Comparison of ENCODE assay signal across 9 cellular contexts in genomic region chr7:8217200-8218068, GRCh38. TPM values are rescaled to one million over a fixed set of nuclear protein-coding genes. Genes with fewer than 3 reads are reported as not detected.
A peak's percentile ranks its signal among the peaks of the same experiment; 100 is the strongest.
DNase-seq lines count a peak whose midpoint lies in the region; ATAC-seq, FAIRE-seq and TF ChIP-seq lines count a peak whose summit lies in the region.
"Had no signal": no experiment of that assay in that cellular context is flagged by ENCODE, and none has a peak within 500 bp of the region (broad histone marks: within the 10 kb centered on the region; RNA-seq: fewer than 3 reads in every experiment).

No MANE protein-coding gene starts in this region.

- peaks cover 5% of the 10 kb centered on the region for H3K4me1 Mint-ChIP-seq in activated T-cell treated with anti-CD3 and anti-CD28 coated beads, Interleukin-2, amount 50 U/mL, for 72 hours (ENCODE audit: low read depth)

- H3K27me3 Mint-ChIP-seq in activated T-cell treated with anti-CD3 and anti-CD28 coated beads, Interleukin-2, amount 50 U/mL, for 72 hours (ENCODE audit: low read depth): no peaks in the 10 kb centered on the region

- no peaks in the 10 kb centered on the region for H3K36me3 ChIP-seq in brain microvascular endothelial cell (replicated peaks)
- H3K36me3 ChIP-seq in suprapubic skin: no peaks in the 10 kb centered on the region

- H3K4me3 ChIP-seq in brain microvascular endothelial cell (ENCODE audit: low read depth, low read length) (no peak overlapping the region), suprapubic skin (no peak overlapping the region)

- no peak overlapping the region for H3K27ac ChIP-seq in brain microvascular endothelial cell
- H3K27ac ChIP-seq in suprapubic skin: no peak overlapping the region

- H3K36me3 Mint-ChIP-seq in activated T-cell treated with anti-CD3 and anti-CD28 coated beads, Interleukin-2, amount 50 U/mL, for 72 hours (ENCODE audit: insufficient read depth in 2 of 2): no peaks in the 10 kb centered on the region

- no peaks in the 10 kb centered on the region for H3K9me3 Mint-ChIP-seq in activated T-cell treated with anti-CD3 and anti-CD28 coated beads, Interleukin-2, amount 50 U/mL, for 72 hours

- DNase-seq in activated T-cell treated with anti-CD3 and anti-CD28 coated beads, Interleukin-2, amount 50 U/mL, for 72 hours: peak; percentile 13 to 61
- no peak for DNase-seq in activated T-cell treated with anti-CD3 and anti-CD28 coated beads, Interleukin-2, amount 50 U/mL, for 48 hours
- DNase-seq in HTR-8/SVneo (ENCODE audit: insufficient read length, low spot score): peak; percentile 55
- DNase-seq in NCI-H82 treated with DMSO at 0.1 percent for 48 hours (lab: John Stamatoyannopoulos, UW; ENCODE audit: unreplicated experiment): peak; percentile 62
- peak; percentile 47 for DNase-seq in brain microvascular endothelial cell
- no peak for DNase-seq in suprapubic skin (ENCODE audit: low spot score in 2 of 2)
- DNase-seq in mucosa of gallbladder (ENCODE audit: low spot score): no peak

- no peaks in the 10 kb centered on the region for H3K9me3 ChIP-seq in suprapubic skin

- H3K4me3 Mint-ChIP-seq in activated T-cell treated with anti-CD3 and anti-CD28 coated beads, Interleukin-2, amount 50 U/mL, for 72 hours: no peak overlapping the region

- H3K4me1 ChIP-seq in suprapubic skin: peaks cover 3% of the 10 kb centered on the region

- peak in 1 of 2 donors; percentile 60 for ATAC-seq in activated T-cell treated with anti-CD3 and anti-CD28 coated beads, Interleukin-2, amount 50 U/mL, for 72 hours (replicated peaks in 1 of 2)

- TF ChIP-seq POLR2A in suprapubic skin (IDR thresholded peaks at IDR 0.05): no peak

- no peak overlapping the region for H3K27ac Mint-ChIP-seq in activated T-cell treated with anti-CD3 and anti-CD28 coated beads, Interleukin-2, amount 50 U/mL, for 72 hours

- TF ChIP-seq CTCF in brain microvascular endothelial cell (IDR thresholded peaks at IDR 0.05; ENCODE audit: low read depth, low read length, missing control alignments): peak; percentile 30
- peak; percentile 55 to 75 for TF ChIP-seq CTCF in suprapubic skin (IDR thresholded peaks at IDR 0.05)

- in situ Hi-C loops in brain microvascular endothelial cell (cut with HindIII; ENCODE audit: low pct_ligation_motif_present, low sequenced_read_pairs): no loop called here

- 52% methylated on average over 7 of the region's 7 CpGs for WGBS in suprapubic skin

- peak; percentile 13 for FAIRE-seq in HTR-8/SVneo (lab: Jason Lieb, UNC)
- peak; percentile 100 for FAIRE-seq in islet of Langerhans (lab: Jason Lieb, UNC)
- FAIRE-seq: colon had no signal

- TF ChIP-seq EP300 in suprapubic skin (IDR thresholded peaks at IDR 0.05): no peak

- H3K27me3 ChIP-seq in brain microvascular endothelial cell (replicated peaks) (no peaks in the 10 kb centered on the region), suprapubic skin (no peaks in the 10 kb centered on the region)

RNA-seq across cellular contexts. Expression of gene ICA1, which starts 44.5 kb away (rescaled TPM):
- total RNA-seq in activated T-cell treated with anti-CD3 and anti-CD28 coated beads, Interleukin-2, amount 50 U/mL, for 72 hours: 1 to 10 TPM; 2.7 to 4.6 TPM
- total RNA-seq in suprapubic skin (100 to 1,000 TPM in 1 of 4 donors, 10 to 100 TPM in 3; 22.3 to 140 (median 38.8) TPM), mucosa of gallbladder (26.4 TPM)

Comparison
In these comparisons a context has a peak if more than half of its experiments do, and no peak if none do; other contexts are left out.
1. DNase-seq: peak in activated T-cell treated with anti-CD3 and anti-CD28 coated beads, Interleukin-2, amount 50 U/mL, for 72 hours (2 of 2), HTR-8/SVneo (single experiment), NCI-H82 treated with DMSO at 0.1 percent for 48 hours (single experiment) and brain microvascular endothelial cell (single experiment); none in activated T-cell treated with anti-CD3 and anti-CD28 coated beads, Interleukin-2, amount 50 U/mL, for 48 hours (0 of 2), suprapubic skin (0 of 2) and mucosa of gallbladder (single experiment).